ENCODE assay signal across 24 cellular contexts in the genomic region with DNA sequence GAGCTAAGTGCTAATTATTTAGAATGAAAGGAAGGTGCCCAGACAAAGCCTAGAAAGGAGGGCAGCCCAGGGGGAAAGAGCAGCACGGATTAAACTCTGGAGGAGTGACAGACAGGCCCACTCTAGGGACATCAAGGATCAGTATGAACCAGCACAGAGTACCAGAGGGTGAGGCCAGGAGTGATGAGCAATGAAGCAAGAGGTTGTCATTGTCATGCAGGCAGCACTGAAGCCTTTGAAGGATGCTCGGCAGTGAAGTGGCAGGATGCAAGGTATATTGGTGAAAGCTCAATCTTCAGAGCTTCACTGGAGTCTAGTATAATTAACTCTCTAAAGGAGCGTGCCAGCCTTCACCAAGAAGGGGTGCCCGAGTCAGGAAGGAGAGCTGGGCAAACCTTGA.
A peak's percentile ranks its signal among the peaks of the same experiment; 100 is the strongest.
DNase-seq lines count a peak whose midpoint lies in the region; ATAC-seq and TF ChIP-seq lines count a peak whose summit lies in the region.
"Had no signal": no experiment of that assay in that cellular context is flagged by ENCODE, and none has a peak within 500 bp of the region (broad histone marks: within the 10 kb centered on the region; RNA-seq: fewer than 3 reads in every experiment).

No MANE protein-coding gene starts in this region.

- intact Hi-C loops in activated T-helper 1 cell treated with anti-CD3 and anti-CD28 coated beads, Interleukin-12 subunit alpha, Interleukin-12 subunit beta, Interleukin-2, Interleukin-4 antibody, amounts not matched to agents 30 ng/mL and 10 ng/mL and 1 ng/mL, durations not matched to agents 14 hours and 24 hours and 36 hours (cut with micrococcal nuclease), result no loop called here
- intact Hi-C loops in thyroid gland (cut with DNase I), result no loop called here

- no peaks in the 10 kb centered on the region for H3K79me2 ChIP-seq in GM23338 (replicated peaks; ENCODE audit: insufficient read depth)

- no peaks in the 10 kb centered on the region for H3F3A ChIP-seq in GM23338 (replicated peaks; ENCODE audit: low read depth)

- no peak for DNase-seq in T-helper 2 cell treated with Interferon-gamma antibody and Interleukin-4, amounts not matched to agents 5 μg/mL and 100 μg/mL, for 36 hours (ENCODE audit: low spot score)
- DNase-seq in T-helper 2 cell, result no peak
- peak; percentile 28 for DNase-seq in GM23338 (ENCODE audit: low spot score)
- no peak for DNase-seq in activated T-helper 1 cell treated with anti-CD3 and anti-CD28 coated beads, Interleukin-12 subunit alpha, Interleukin-12 subunit beta, Interleukin-2, Interleukin-4 antibody, amounts not matched to agents 30 ng/mL and 10 ng/mL and 1 ng/mL, durations not matched to agents 14 hours and 24 hours and 36 hours (ENCODE audit: low spot score)
- no peak for DNase-seq in osteocyte (ENCODE audit: extremely low spot score, unreplicated experiment)
- no peak for DNase-seq in AG20443 (ENCODE audit: low spot score)
- no peak for DNase-seq in thyroid gland
- no peak for DNase-seq in islet precursor cell
- DNase-seq: CD4-positive, alpha-beta T cell; DMS53; H9; HFFc6; NCI-H1048; NCI-H1417; NCI-H1694; NCI-H2029 treated with DMSO at 0.1 percent for 48 hours; NCI-H2227 treated with DMSO at 0.1 percent for 48 hours; NCI-H69; SHP77 treated with DMSO at 0.1 percent for 48 hours had no signal

- no peak overlapping the region for H3K4me2 ChIP-seq in GM23338
- H3K4me2 ChIP-seq: KMS-11 had no signal

- H3K27ac ChIP-seq in GM23338 (ENCODE audit: low read depth), result no peak overlapping the region
- no peak overlapping the region for H3K27ac ChIP-seq in thyroid gland
- H3K27ac ChIP-seq: 22Rv1, KMS-11, RWPE1 had no signal

- H3K4me1 Mint-ChIP-seq in T-helper 2 cell treated with Interferon-gamma antibody and Interleukin-4, amounts not matched to agents 5 μg/mL and 100 μg/mL, for 36 hours (ENCODE audit: low read depth), result peaks cover 30% of the 10 kb centered on the region
- H3K4me1 Mint-ChIP-seq in GM23338 (peaks cover 22% of the 10 kb centered on the region), osteocyte (ENCODE audit: unreplicated experiment) (peaks cover 41% of the 10 kb centered on the region)
- peaks cover 49% of the 10 kb centered on the region for H3K4me1 Mint-ChIP-seq in activated T-helper 1 cell treated with anti-CD3 and anti-CD28 coated beads, Interleukin-12 subunit alpha, Interleukin-12 subunit beta, Interleukin-2, Interleukin-4 antibody, amounts not matched to agents 30 ng/mL and 10 ng/mL and 1 ng/mL, durations not matched to agents 14 hours and 24 hours and 36 hours (ENCODE audit: low read depth)

- H3K36me3 ChIP-seq in GM23338 (ENCODE audit: insufficient read depth) (no peaks in the 10 kb centered on the region), thyroid gland (no peaks in the 10 kb centered on the region)

- peak overlapping the region; percentile 17 for H3K4me3 Mint-ChIP-seq in T-helper 2 cell treated with Interferon-gamma antibody and Interleukin-4, amounts not matched to agents 5 μg/mL and 100 μg/mL, for 36 hours
- H3K4me3 Mint-ChIP-seq in GM23338, result no peak overlapping the region
- H3K4me3 Mint-ChIP-seq in activated T-helper 1 cell treated with anti-CD3 and anti-CD28 coated beads, Interleukin-12 subunit alpha, Interleukin-12 subunit beta, Interleukin-2, Interleukin-4 antibody, amounts not matched to agents 30 ng/mL and 10 ng/mL and 1 ng/mL, durations not matched to agents 14 hours and 24 hours and 36 hours, result peak overlapping the region; percentile 27
- H3K4me3 Mint-ChIP-seq in osteocyte (ENCODE audit: unreplicated experiment), result no peak overlapping the region
- H3K4me3 Mint-ChIP-seq: CD4-positive, alpha-beta T cell; H9; HFFc6; IgD-negative memory B cell had no signal

- H2AFZ ChIP-seq in GM23338, result peak overlapping the region; percentile 73; the same call in 1 of the 2 replicates

- H4K20me1 ChIP-seq in GM23338 (replicated peaks; ENCODE audit: insufficient read depth), result no peaks in the 10 kb centered on the region

- H3K27me3 Mint-ChIP-seq in T-helper 2 cell treated with Interferon-gamma antibody and Interleukin-4, amounts not matched to agents 5 μg/mL and 100 μg/mL, for 36 hours (ENCODE audit: low read depth), result peaks cover 11% of the 10 kb centered on the region
- H3K27me3 Mint-ChIP-seq in GM23338 (ENCODE audit: insufficient read depth, low read depth, poor library complexity) (no peaks in the 10 kb centered on the region), osteocyte (ENCODE audit: unreplicated experiment) (no peaks in the 10 kb centered on the region)
- no peaks in the 10 kb centered on the region for H3K27me3 Mint-ChIP-seq in activated T-helper 1 cell treated with anti-CD3 and anti-CD28 coated beads, Interleukin-12 subunit alpha, Interleukin-12 subunit beta, Interleukin-2, Interleukin-4 antibody, amounts not matched to agents 30 ng/mL and 10 ng/mL and 1 ng/mL, durations not matched to agents 14 hours and 24 hours and 36 hours (ENCODE audit: insufficient read depth)
- H3K27me3 Mint-ChIP-seq: CD4-positive, alpha-beta T cell had no signal

- H3K4me1 ChIP-seq in GM23338 (ENCODE audit: insufficient read depth) (0 out of 2 replicates have a peak, but pooled peaks cover 8% of the 10 kb centered on the region), thyroid gland (no peaks in the 10 kb centered on the region)

- peaks cover 7% of the 10 kb centered on the region for H3K9me3 Mint-ChIP-seq in T-helper 2 cell treated with Interferon-gamma antibody and Interleukin-4, amounts not matched to agents 5 μg/mL and 100 μg/mL, for 36 hours
- H3K9me3 Mint-ChIP-seq in GM23338 (peaks cover 11% of the 10 kb centered on the region), osteocyte (ENCODE audit: unreplicated experiment) (peaks cover 17% of the 10 kb centered on the region)
- H3K9me3 Mint-ChIP-seq in activated T-helper 1 cell treated with anti-CD3 and anti-CD28 coated beads, Interleukin-12 subunit alpha, Interleukin-12 subunit beta, Interleukin-2, Interleukin-4 antibody, amounts not matched to agents 30 ng/mL and 10 ng/mL and 1 ng/mL, durations not matched to agents 14 hours and 24 hours and 36 hours, result peaks cover 7% of the 10 kb centered on the region
- H3K9me3 Mint-ChIP-seq: CD4-positive, alpha-beta T cell had no signal

- no peak for TF ChIP-seq POLR2A in thyroid gland (IDR thresholded peaks at IDR 0.05)

- 61 to 73% methylated on average over 4 of the region's 4 CpGs for WGBS in thyroid gland, 2 donors

- H3K27me3 ChIP-seq in GM23338 (ENCODE audit: insufficient read depth), result no peaks in the 10 kb centered on the region
- H3K27me3 ChIP-seq in thyroid gland, result no peaks in the 10 kb centered on the region

- H3K9me2 ChIP-seq in GM23338 (ENCODE audit: insufficient read depth), result no peaks in the 10 kb centered on the region

- no peak overlapping the region for H3K4me3 ChIP-seq in GM23338
- no peak overlapping the region for H3K4me3 ChIP-seq in thyroid gland (replicated peaks in 1 of 3)

- ATAC-seq in GM23338, result peak; percentile 75
- ATAC-seq: Panc1 had no signal

- no peak overlapping the region for H3K27ac Mint-ChIP-seq in T-helper 2 cell treated with Interferon-gamma antibody and Interleukin-4, amounts not matched to agents 5 μg/mL and 100 μg/mL, for 36 hours
- no peak overlapping the region for H3K27ac Mint-ChIP-seq in GM23338
- H3K27ac Mint-ChIP-seq in activated T-helper 1 cell treated with anti-CD3 and anti-CD28 coated beads, Interleukin-12 subunit alpha, Interleukin-12 subunit beta, Interleukin-2, Interleukin-4 antibody, amounts not matched to agents 30 ng/mL and 10 ng/mL and 1 ng/mL, durations not matched to agents 14 hours and 24 hours and 36 hours, result no peak overlapping the region
- peak overlapping the region; percentile 56 for H3K27ac Mint-ChIP-seq in osteocyte (ENCODE audit: unreplicated experiment)
- H3K27ac Mint-ChIP-seq: CD4-positive, alpha-beta T cell; H9; HFFc6 had no signal

- no peak for TF ChIP-seq CTCF in GM23338 (conservative IDR thresholded peaks at IDR 0.05; ENCODE audit: low read depth in 2 of 2)
- TF ChIP-seq CTCF in osteocyte (IDR thresholded peaks at IDR 0.05), result no peak
- TF ChIP-seq CTCF in thyroid gland (IDR thresholded peaks at IDR 0.05), result no peak

- H3K9me3 ChIP-seq in thyroid gland, result no peaks in the 10 kb centered on the region

- H3K36me3 Mint-ChIP-seq in T-helper 2 cell treated with Interferon-gamma antibody and Interleukin-4, amounts not matched to agents 5 μg/mL and 100 μg/mL, for 36 hours (ENCODE audit: low read depth), result peaks cover 6% of the 10 kb centered on the region
- H3K36me3 Mint-ChIP-seq in GM23338 (ENCODE audit: low read depth), result peaks cover 11% of the 10 kb centered on the region
- peaks cover 4% of the 10 kb centered on the region for H3K36me3 Mint-ChIP-seq in activated T-helper 1 cell treated with anti-CD3 and anti-CD28 coated beads, Interleukin-12 subunit alpha, Interleukin-12 subunit beta, Interleukin-2, Interleukin-4 antibody, amounts not matched to agents 30 ng/mL and 10 ng/mL and 1 ng/mL, durations not matched to agents 14 hours and 24 hours and 36 hours (ENCODE audit: low read depth)
- H3K36me3 Mint-ChIP-seq in osteocyte (ENCODE audit: unreplicated experiment), result peaks cover 11% of the 10 kb centered on the region
- H3K36me3 Mint-ChIP-seq: IgD-negative memory B cell had no signal

Comparison
In these comparisons a context has a peak if more than half of its experiments do, and no peak if none do; other contexts are left out.
1. H3K4me3 Mint-ChIP-seq: peak in T-helper 2 cell treated with Interferon-gamma antibody and Interleukin-4, amounts not matched to agents 5 μg/mL and 100 μg/mL, for 36 hours (single experiment) and activated T-helper 1 cell treated with anti-CD3 and anti-CD28 coated beads, Interleukin-12 subunit alpha, Interleukin-12 subunit beta, Interleukin-2, Interleukin-4 antibody, amounts not matched to agents 30 ng/mL and 10 ng/mL and 1 ng/mL, durations not matched to agents 14 hours and 24 hours and 36 hours (single experiment); none in GM23338 (single experiment) and osteocyte (single experiment).